In genomic region chr7:44144968-44145418, GRCh38 we compare ENCODE assay signal across 13 cellular contexts. TPM values are rescaled to one million over a fixed set of nuclear protein-coding genes. Genes with fewer than 3 reads are reported as not detected.
DNase-seq lines count a peak whose midpoint lies in the region; ATAC-seq and TF ChIP-seq lines count a peak whose summit lies in the region.
"Had no signal": no experiment of that assay in that cellular context is flagged by ENCODE, and none has a peak within 500 bp of the region (broad histone marks: within the 10 kb centered on the region; RNA-seq: fewer than 3 reads in every experiment).

No MANE protein-coding gene starts in this region.

- no peak for TF ChIP-seq POLR2A in esophagus muscularis mucosa (IDR thresholded peaks at IDR 0.05; ENCODE audit: low read depth)

- H3K9me3 Mint-ChIP-seq in CD4-positive, alpha-beta memory T cell, result no peaks in the 10 kb centered on the region

- H3K36me3 Mint-ChIP-seq in CD4-positive, alpha-beta memory T cell, result no peaks in the 10 kb centered on the region

- peaks cover 2% of the 10 kb centered on the region in 2 donors for H3K27me3 Mint-ChIP-seq in CD4-positive, alpha-beta memory T cell

- H3K4me3 ChIP-seq in CD4-positive, alpha-beta memory T cell (ENCODE audit: low read length in 2 of 2), result peak overlapping the region in 1 of 2 donors; percentile 51
- H3K4me3 ChIP-seq in HUES64 (ENCODE audit: low read length), result peak overlapping the region; percentile 66
- H3K4me3 ChIP-seq in esophagus muscularis mucosa, result peak overlapping the region; percentile 54 to 66 (median 57)

- 83% methylated on average over 27 of the region's 27 CpGs for WGBS in HUES64
- WGBS in esophagus muscularis mucosa, result 54% methylated on average over 12 of the region's 27 CpGs

- no peak for ATAC-seq in GM21447 (IDR thresholded peaks at IDR 0.05; ENCODE audit: unreplicated experiment)

- H3K27me3 ChIP-seq in CD4-positive, alpha-beta memory T cell (ENCODE audit: insufficient read depth, low read length), result no peaks in the 10 kb centered on the region
- H3K27me3 ChIP-seq in HUES64 (ENCODE audit: insufficient read depth, low read length), result peaks cover 30% of the 10 kb centered on the region
- peaks cover 0 to 22% (median 4%) of the 10 kb centered on the region in 4 donors for H3K27me3 ChIP-seq in esophagus muscularis mucosa

- H3K9me3 ChIP-seq in CD4-positive, alpha-beta memory T cell (ENCODE audit: control insufficient read depth in 1 of 2, low read length in 2 of 2), result no peaks in the 10 kb centered on the region
- H3K9me3 ChIP-seq in HUES64 (ENCODE audit: insufficient read depth, low read depth, low read length), result no peaks in the 10 kb centered on the region
- H3K9me3 ChIP-seq in esophagus muscularis mucosa, result no peaks in the 10 kb centered on the region
- H3K9me3 ChIP-seq: adrenal gland had no signal

- H3K4me3 Mint-ChIP-seq in CD4-positive, alpha-beta memory T cell, result peak overlapping the region; percentile 59 to 84 (median 77)

- POLR2A ChIA-PET in CD4-positive, alpha-beta memory T cell (lab: Charles Lee; ENCODE audit: partially characterized antibody), result no interaction called here

- TF ChIP-seq EP300 in esophagus muscularis mucosa (IDR thresholded peaks at IDR 0.05), result no peak

- H3K27ac Mint-ChIP-seq in CD4-positive, alpha-beta memory T cell, result peak overlapping the region in 4 of 7 donors; percentile 30 to 93 (median 85)

- DNase-seq in CD4-positive, alpha-beta memory T cell, result no peak
- DNase-seq in esophagus muscularis mucosa (ENCODE audit: extremely low spot score) (no peak), posterior vena cava (ENCODE audit: low spot score) (peak; percentile 75), NCI-H1694 (lab: John Stamatoyannopoulos, UW) (no peak)
- no peak for DNase-seq in stimulated activated CD4-positive, alpha-beta T cell treated with anti-CD3 and anti-CD28 coated beads, Interleukin-12 subunit alpha, Interleukin-12 subunit beta, amount 100 ng/mL, for 4 hours
- DNase-seq: DMS153, NCI-H2081 had no signal

- H3K4me1 ChIP-seq in CD4-positive, alpha-beta memory T cell (ENCODE audit: insufficient read depth, low read length), result peaks cover 8% of the 10 kb centered on the region
- peaks cover 18% of the 10 kb centered on the region for H3K4me1 ChIP-seq in HUES64 (ENCODE audit: insufficient read depth, low read length)
- peaks cover 18 to 19% (median 19%) of the 10 kb centered on the region in 4 donors for H3K4me1 ChIP-seq in esophagus muscularis mucosa

- peaks cover 1 to 14% (median 5%) of the 10 kb centered on the region in 4 donors for H3K4me1 Mint-ChIP-seq in CD4-positive, alpha-beta memory T cell

- no peaks in the 10 kb centered on the region for H3K36me3 ChIP-seq in CD4-positive, alpha-beta memory T cell (ENCODE audit: insufficient read depth, low read length)
- H3K36me3 ChIP-seq in HUES64 (ENCODE audit: insufficient read depth, low read length), result no peaks in the 10 kb centered on the region
- H3K36me3 ChIP-seq in esophagus muscularis mucosa, result no peaks in the 10 kb centered on the region
- H3K36me3 ChIP-seq: adrenal gland had no signal

- TF ChIP-seq CTCF in esophagus muscularis mucosa (IDR thresholded peaks at IDR 0.05), result no peak

- no peak overlapping the region for H3K27ac ChIP-seq in CD4-positive, alpha-beta memory T cell (ENCODE audit: low read depth, low read length)
- H3K27ac ChIP-seq in HUES64 (ENCODE audit: low read depth, low read length) (no peak overlapping the region), esophagus muscularis mucosa (replicated peaks in 1 of 4) (no peak overlapping the region)
- H3K27ac ChIP-seq: adrenal gland, parathyroid adenoma had no signal

- intact Hi-C loops in CD4-positive, alpha-beta memory T cell (cut with micrococcal nuclease), result no loop called here
- intact Hi-C loops in esophagus muscularis mucosa (cut with DNase I) (no loop called here), posterior vena cava (cut with DNase I) (loop anchor here in 1 of 2 donors (10.0 kb wide), 1 partner anchor 1630 kb away; no protein-coding TSS in a partner anchor)

- CTCF ChIA-PET in CD4-positive, alpha-beta memory T cell (lab: Charles Lee; ENCODE audit: partially characterized antibody), result no interaction called here

- H3K9ac ChIP-seq in HUES64 (ENCODE audit: low read depth, low read length), result no peak overlapping the region
- H3K9ac ChIP-seq: parathyroid adenoma had no signal

RNA-seq across cellular contexts. Expression of gene MYL7, which starts 3.9 kb away (rescaled TPM):
- not detected for total RNA-seq in CD4-positive, alpha-beta memory T cell
- not detected for polyA plus RNA-seq in CD4-positive, alpha-beta memory T cell
- polyA plus RNA-seq in HUES64 (2013, experiment 1 of 2), result 6.3 TPM
- polyA plus RNA-seq in HUES64 (2013, experiment 2 of 2), result 6.4 TPM
- total RNA-seq in esophagus muscularis mucosa, result not detected
- 1 to 10 TPM in 1 of 2 donors, not detected in 1; 1.4 TPM for total RNA-seq in posterior vena cava
- total RNA-seq: adrenal gland, epithelial cell of proximal tubule had no signal

RNA-seq across cellular contexts. Expression of gene POLD2, which starts 21.6 kb away (rescaled TPM):
- 10 to 100 TPM; 48.7 to 61.0 TPM for total RNA-seq in CD4-positive, alpha-beta memory T cell
- polyA plus RNA-seq in CD4-positive, alpha-beta memory T cell, result 10 to 100 TPM; 89.4 to 94.4 TPM
- 94.6 TPM for polyA plus RNA-seq in HUES64 (2013, experiment 1 of 2)
- 102 TPM for polyA plus RNA-seq in HUES64 (2013, experiment 2 of 2)
- total RNA-seq in esophagus muscularis mucosa (10 to 100 TPM; 33.6 to 71.2 (median 55.9) TPM), posterior vena cava (10 to 100 TPM; 39.9 to 60.0 TPM)

RNA-seq across cellular contexts. Expression of gene AEBP1, which starts 40.8 kb away (rescaled TPM):
- total RNA-seq in CD4-positive, alpha-beta memory T cell, result 1 to 10 TPM; 7.8 TPM
- 1 to 10 TPM in 1 of 2 donors, under 1 TPM in 1; 0.20 to 2.3 TPM for polyA plus RNA-seq in CD4-positive, alpha-beta memory T cell
- polyA plus RNA-seq in HUES64 (2013, experiment 1 of 2), result 24.0 TPM
- polyA plus RNA-seq in HUES64 (2013, experiment 2 of 2), result 30.7 TPM
- total RNA-seq in esophagus muscularis mucosa (100 to 1,000 TPM in 3 of 4 donors, 10 to 100 TPM in 1; 71.0 to 234 (median 156) TPM), posterior vena cava (100 to 1,000 TPM; 783 to 919 TPM)

RNA-seq across cellular contexts. Expression of gene GCK, which starts 44.2 kb away (rescaled TPM):
- total RNA-seq in CD4-positive, alpha-beta memory T cell, result under 1 TPM in 1 of 2 experiments, not detected in 1; 0.33 TPM
- under 1 TPM in 1 of 2 donors, not detected in 1; 0.38 TPM for polyA plus RNA-seq in CD4-positive, alpha-beta memory T cell
- polyA plus RNA-seq in HUES64 (2013, experiment 1 of 2), result 1.3 TPM
- polyA plus RNA-seq in HUES64 (2013, experiment 2 of 2), result 2.5 TPM
- total RNA-seq in esophagus muscularis mucosa, result 1 to 10 TPM in 3 of 4 donors, under 1 TPM in 1; 0.75 to 2.8 (median 1.2) TPM
- total RNA-seq in posterior vena cava, result under 1 TPM; 0.51 to 0.81 TPM
- polyA plus RNA-seq: keratinocyte had no signal

RNA-seq across cellular contexts. Expression of gene YKT6, which starts 55.8 kb away (rescaled TPM):
- total RNA-seq in CD4-positive, alpha-beta memory T cell, result 10 to 100 TPM; 62.7 to 63.2 TPM
- polyA plus RNA-seq in CD4-positive, alpha-beta memory T cell, result 10 to 100 TPM; 41.6 to 42.5 TPM
- 87.8 TPM for polyA plus RNA-seq in HUES64 (2013, experiment 1 of 2)
- polyA plus RNA-seq in HUES64 (2013, experiment 2 of 2), result 79.2 TPM
- total RNA-seq in esophagus muscularis mucosa (10 to 100 TPM; 49.8 to 79.5 (median 64.4) TPM), posterior vena cava (10 to 100 TPM; 56.7 to 71.8 TPM)

Comparison
In these comparisons a context has a peak if more than half of its experiments do, and no peak if none do; other contexts are left out.
1. RNA of gene AEBP1, which starts 40.8 kb away (total RNA-seq): 783 to 919 TPM in posterior vena cava and 71.0 to 234 TPM in esophagus muscularis mucosa; 7.8 TPM in CD4-positive, alpha-beta memory T cell; every median in the first group is over 4 times any median in the second.